In genomic region chr13:98397221-98397620, GRCh38 we compare ENCODE assay signal across 12 cellular contexts.
DNase-seq lines count a peak whose midpoint lies in the region; FAIRE-seq and TF ChIP-seq lines count a peak whose summit lies in the region.
"Had no signal": no experiment of that assay in that cellular context is flagged by ENCODE, and none has a peak within 500 bp of the region (broad histone marks: within the 10 kb centered on the region; RNA-seq: fewer than 3 reads in every experiment).

No MANE protein-coding gene starts in this region.

- H3K36me3 ChIP-seq in kidney (ENCODE audit: control insufficient read depth in 1 of 2, insufficient read depth in 2 of 2, low read length in 2 of 2) (peaks cover 13 to 40% of the 10 kb centered on the region in 2 donors), testis (ENCODE audit: low read depth, missing control alignments) (no peaks in the 10 kb centered on the region)

- H3K4me1 ChIP-seq in kidney (ENCODE audit: control insufficient read depth in 1 of 2, insufficient read depth in 1 of 2, low read depth in 1 of 2, low read length in 2 of 2) = no peaks in the 10 kb centered on the region
- H3K4me1 ChIP-seq in testis = no peaks in the 10 kb centered on the region

- TF ChIP-seq CTCF in astrocyte of the cerebellum (IDR thresholded peaks at IDR 0.05; ENCODE audit: low read depth, low read length, missing control alignments) = peak; percentile 50
- TF ChIP-seq CTCF in kidney (IDR thresholded peaks at IDR 0.05; ENCODE audit: borderline replicate concordance, extremely low read depth, insufficient read depth) = peak; percentile 31
- TF ChIP-seq CTCF in testis (IDR thresholded peaks at IDR 0.05) = peak in 2 of 3 experiments; percentile 15 to 20

- H3K9ac ChIP-seq in kidney (ENCODE audit: low read length in 2 of 2) = no peak overlapping the region

- in situ Hi-C loops in astrocyte of the cerebellum (cut with HindIII; ENCODE audit: low sequenced_read_pairs) = no loop called here

- 67 to 96% methylated on average over 1 of the region's 1 CpG for WGBS in testis, 2 donors

- H3K9me3 ChIP-seq in kidney (ENCODE audit: control insufficient read depth in 1 of 2, low read length in 2 of 2) (no peaks in the 10 kb centered on the region), testis (no peaks in the 10 kb centered on the region)

- intact Hi-C loops in kidney (cut with DNase I) (loop anchor here (10.0 kb wide), 1 partner anchor 242 kb away; no protein-coding TSS in a partner anchor), testis (cut with DNase I; ENCODE audit: low total_unique reads) (no loop called here)

- no peak overlapping the region for H3K27ac ChIP-seq in kidney (ENCODE audit: low read depth in 2 of 2, low read length in 2 of 2)
- H3K27ac ChIP-seq in testis = no peak overlapping the region

- no peaks in the 10 kb centered on the region for H3K27me3 ChIP-seq in testis

- no peak overlapping the region for H3K4me3 ChIP-seq in astrocyte of the cerebellum (ENCODE audit: low read depth, low read length)
- no peak overlapping the region for H3K4me3 ChIP-seq in kidney (ENCODE audit: low read length in 2 of 2)
- H3K4me3 ChIP-seq in testis = no peak overlapping the region

- no peak for FAIRE-seq in kidney (lab: Jason Lieb, UNC)
- FAIRE-seq: endometrium had no signal

- DNase-seq in NCI-H748 (lab: John Stamatoyannopoulos, UW; ENCODE audit: unreplicated experiment) (peak; percentile 19), NCI-H748 treated with DMSO at 0.1 percent for 48 hours (lab: John Stamatoyannopoulos, UW) (no peak), astrocyte of the cerebellum (ENCODE audit: low read depth) (no peak), kidney (no peak), testis (no peak), NCI-H526 treated with DMSO at 0.1 percent for 48 hours (lab: John Stamatoyannopoulos, UW) (no peak), DMS153 (lab: John Stamatoyannopoulos, UW) (no peak)
- DNase-seq in stimulated activated CD4-positive, alpha-beta T cell treated with anti-CD3 and anti-CD28 coated beads, Interleukin-4, amount 100 ng/mL, for 1 hour = no peak
- DNase-seq: activated naive CD8-positive, alpha-beta T cell treated with anti-CD3 and anti-CD28 coated beads for 36 hours; islet precursor cell; NCI-H1417 treated with DMSO at 0.1 percent for 48 hours had no signal

- TF ChIP-seq POLR2A in testis (IDR thresholded peaks at IDR 0.05) = no peak
